Comparison of ENCODE assay signal across 8 cellular contexts in the genomic region with DNA sequence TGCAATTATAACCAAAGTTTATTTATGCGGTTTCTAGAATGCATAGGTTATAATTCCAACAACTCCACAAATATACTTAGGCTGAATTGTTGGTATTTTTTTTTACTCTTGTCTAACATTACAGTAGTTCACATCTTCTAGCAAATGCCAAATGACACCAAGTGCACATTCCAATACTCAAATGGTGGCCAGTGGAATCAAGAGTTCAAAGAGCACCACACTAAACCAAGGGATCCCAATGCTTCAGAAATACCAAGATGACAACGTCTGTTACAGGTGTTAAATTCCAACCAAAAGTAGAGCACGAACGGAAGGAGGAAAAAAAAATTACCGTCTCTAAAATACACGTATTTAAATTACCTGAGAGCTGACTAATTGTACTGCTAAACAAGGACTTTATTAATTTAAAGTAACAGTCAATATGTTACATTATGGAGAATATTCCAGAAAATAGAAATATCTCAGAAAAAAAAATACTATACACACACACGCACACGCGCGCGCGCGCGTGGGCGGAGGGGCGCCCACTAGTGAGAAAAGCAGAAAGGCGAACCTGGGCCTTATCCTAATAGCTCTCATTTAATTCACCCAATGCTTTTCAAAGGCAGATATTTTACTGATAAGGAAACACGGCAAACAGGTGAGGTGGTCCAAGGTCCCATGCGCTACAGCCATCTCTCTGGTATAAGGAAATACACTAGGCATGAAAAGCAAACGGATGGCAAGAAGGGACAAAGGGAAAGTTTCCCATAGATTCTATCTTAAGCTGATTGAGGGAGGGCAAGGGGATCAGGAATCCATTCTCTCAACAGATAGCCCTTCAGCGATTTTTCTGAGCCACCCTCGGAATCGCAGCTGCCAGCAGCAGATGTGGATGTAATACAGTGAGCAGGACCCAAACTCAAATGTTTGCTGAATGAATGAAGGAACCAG. TPM values are rescaled to one million over a fixed set of nuclear protein-coding genes. Genes with fewer than 3 reads are reported as not detected.
DNase-seq lines count a peak whose midpoint lies in the region; ATAC-seq and TF ChIP-seq lines count a peak whose summit lies in the region.

No MANE protein-coding gene starts in this region.

- H3K4me3 ChIP-seq in HEK293 (ENCODE audit: low read depth, low read length) (peak overlapping the region; percentile 83), SK-N-MC (peak overlapping the region; percentile 87), cardiac fibroblast (replicated peaks in 1 of 2; ENCODE audit: low read depth in 2 of 2, low read length in 2 of 2) (peak overlapping the region; percentile 87 to 95), kidney epithelial cell (ENCODE audit: low read depth, low read length) (peak overlapping the region; percentile 99)

- ATAC-seq in esophagus mucosa: no peak

- no peaks in the 10 kb centered on the region for H3K27me3 ChIP-seq in kidney epithelial cell (ENCODE audit: control insufficient read depth, insufficient read depth, low read length)

- H3K9me3 ChIP-seq in HEK293 (ENCODE audit: control insufficient read depth, insufficient read depth, low read depth, low read length) (no peaks in the 10 kb centered on the region), SK-N-MC (ENCODE audit: low read depth, low read length) (no peaks in the 10 kb centered on the region)

- CTCF ChIA-PET in HEK293 (lab: Yijun Ruan, JAX): interaction anchor here (0.6 to 1.2 kb wide), 5 partner anchors 10 to 618 kb away, joined by 3 read pairs; no protein-coding TSS in a partner anchor

- peak; percentile 37 for TF ChIP-seq CTCF in C4-2B (conservative IDR thresholded peaks at IDR 0.05)
- TF ChIP-seq CTCF in HEK293 (tag by site-specific recombination; IDR thresholded peaks at IDR 0.05): peak; percentile 23; the same call in 1 of the 2 replicates
- TF ChIP-seq CTCF in cardiac fibroblast (IDR thresholded peaks at IDR 0.05; ENCODE audit: low read depth, low read length): peak; percentile 12
- peak; percentile 27 for TF ChIP-seq CTCF in kidney epithelial cell (IDR thresholded peaks at IDR 0.05; ENCODE audit: insufficient read depth, low read length, poor library complexity, severe bottlenecking)

- H3K9ac ChIP-seq in SK-N-MC (ENCODE audit: insufficient read length): peak overlapping the region; percentile 90

- peaks cover 8% of the 10 kb centered on the region; the same call in 1 of the 2 replicates for H3K4me1 ChIP-seq in HEK293 (ENCODE audit: control insufficient read depth, insufficient read depth, low read length)

- DNase-seq in SK-N-MC (ENCODE audit: low read depth, low spot score) (no peak), cardiac fibroblast (ENCODE audit: low read depth in 2 of 2) (peak; percentile 17 to 18), kidney epithelial cell (ENCODE audit: low read depth) (no peak), NCI-H1930 (lab: John Stamatoyannopoulos, UW) (no peak)
- peak; percentile 21 to 32 for DNase-seq in stimulated activated CD4-positive, alpha-beta T cell treated with anti-CD3 and anti-CD28 coated beads, Interleukin-2, amount 100 ng/mL, for 24 hours

- peak overlapping the region; percentile 85 for H3K27ac ChIP-seq in C4-2B
- H3K27ac ChIP-seq in HEK293 (ENCODE audit: extremely low read depth, low read depth, low read length): peak overlapping the region; percentile 88
- no peak overlapping the region for H3K27ac ChIP-seq in SK-N-MC

- POLR2A ChIA-PET in HEK293 (lab: Yijun Ruan, JAX): no interaction called here

- H3K36me3 ChIP-seq in HEK293 (ENCODE audit: control insufficient read depth in 2 of 2, insufficient read depth in 1 of 2, low read length in 2 of 2): peaks cover 19 to 21% of the 10 kb centered on the region in 2 experiments
- peaks cover 22% of the 10 kb centered on the region for H3K36me3 ChIP-seq in SK-N-MC (ENCODE audit: insufficient read depth, low read length)
- H3K36me3 ChIP-seq in kidney epithelial cell (ENCODE audit: control insufficient read depth, insufficient read depth, low read length): peaks cover 1% of the 10 kb centered on the region

TF ChIP-seq in HEK293, 187 proteins besides CTCF, POLR2A, EP300 and RAD21:
- peak; percentile 76 for TF ChIP-seq ZNF664 (tag by site-specific recombination; IDR thresholded peaks at IDR 0.05)
- TF ChIP-seq, protein P1, sequence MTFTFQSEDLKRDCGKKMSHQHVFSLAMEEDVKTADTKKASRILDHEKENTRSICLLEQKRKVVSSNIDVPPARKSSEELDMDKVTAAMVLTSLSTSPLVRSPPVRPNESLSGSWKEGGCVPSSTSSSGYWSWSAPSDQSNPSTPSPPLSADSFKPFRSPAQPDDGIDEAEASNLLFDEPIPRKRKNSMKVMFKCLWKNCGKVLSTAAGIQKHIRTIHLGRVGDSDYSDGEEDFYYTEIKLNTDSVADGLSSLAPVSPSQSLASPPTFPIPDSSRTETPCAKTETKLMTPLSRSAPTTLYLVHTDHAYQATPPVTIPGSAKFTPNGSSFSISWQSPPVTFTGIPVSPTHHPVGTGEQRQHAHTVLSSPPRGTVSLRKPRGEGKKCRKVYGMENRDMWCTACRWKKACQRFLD (tag by site-specific recombination; IDR thresholded peaks at IDR 0.05): no peak
- TF ChIP-seq ZNF529 (tag by site-specific recombination; IDR thresholded peaks at IDR 0.05; ENCODE audit: insufficient replicate concordance): no peak
- TF ChIP-seq ZFHX2 (tag by site-specific recombination; conservative IDR thresholded peaks at IDR 0.05): peak; percentile 36
TF ChIP-seq in HEK293: peak in this region for 2.

RNA-seq across cellular contexts. Expression of a gene that starts 1.0 kb away (rescaled TPM):
- total RNA-seq in kidney epithelial cell (17.0 and 26.2 TPM in 2 replicates), esophagus mucosa (15.7 TPM)

RNA-seq across cellular contexts. Expression of a gene that starts 1.2 kb away (rescaled TPM):
- total RNA-seq in kidney epithelial cell (13.9 and 14.3 TPM in 2 replicates), esophagus mucosa (7.7 TPM)

Comparison
In these comparisons a context has a peak if more than half of its experiments do, and no peak if none do; other contexts are left out.
1. DNase-seq: peak in cardiac fibroblast (2 of 2) and stimulated activated CD4-positive, alpha-beta T cell treated with anti-CD3 and anti-CD28 coated beads, Interleukin-2, amount 100 ng/mL, for 24 hours (2 of 2); none in SK-N-MC (single experiment), kidney epithelial cell (single experiment) and NCI-H1930 (0 of 2).
2. Peak in every context shown above with its lines, with median percentiles within 50 percentile points of each other: CTCF ChIP-seq and H3K4me3 ChIP-seq.